In the genomic region with DNA sequence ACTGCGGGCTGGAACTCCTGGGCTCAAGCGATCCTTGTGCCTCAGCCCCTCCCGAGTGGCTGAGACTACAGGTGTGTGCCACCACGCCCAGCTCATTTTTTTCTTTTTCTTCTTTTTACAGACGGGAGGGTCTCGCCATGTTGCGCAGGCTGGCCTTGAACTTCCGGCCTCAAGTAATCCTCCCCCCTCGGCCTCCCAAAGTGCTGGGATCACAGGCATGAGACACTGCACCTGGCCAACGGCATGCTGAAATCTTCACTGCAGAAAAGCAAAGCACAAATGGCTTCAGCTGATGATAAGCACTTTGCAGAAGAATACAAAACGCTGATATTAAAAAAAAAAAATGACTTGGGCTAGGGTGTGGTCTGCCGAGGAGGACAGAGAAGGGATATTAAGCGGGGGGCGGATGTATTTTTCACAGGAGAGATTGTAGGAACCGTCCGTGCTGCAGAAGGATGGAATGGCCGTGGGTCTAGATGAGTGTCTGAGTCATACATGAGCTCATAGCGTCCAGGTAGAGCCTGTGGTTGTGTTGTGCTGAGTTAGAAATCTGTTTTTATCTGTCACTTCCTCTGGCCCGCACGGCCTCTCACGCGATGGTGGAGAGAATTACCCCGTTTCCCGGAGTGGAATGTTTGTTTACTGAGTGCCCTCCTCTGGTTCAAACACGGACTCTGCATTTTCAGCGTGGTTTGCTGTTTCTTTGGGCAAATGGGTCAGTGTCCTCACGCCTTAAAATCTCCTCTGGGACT, we compare ENCODE assay signal across 9 cellular contexts. TPM values are rescaled to one million over a fixed set of nuclear protein-coding genes. Genes with fewer than 3 reads are reported as not detected.
A peak's percentile ranks its signal among the peaks of the same experiment; 100 is the strongest.
DNase-seq lines count a peak whose midpoint lies in the region; ATAC-seq lines count a peak whose summit lies in the region.
"Had no signal": no experiment of that assay in that cellular context is flagged by ENCODE, and none has a peak within 500 bp of the region (broad histone marks: within the 10 kb centered on the region; RNA-seq: fewer than 3 reads in every experiment).

No MANE protein-coding gene starts in this region.

- H3K4me3 Mint-ChIP-seq in activated CD4-positive, alpha-beta T cell treated with anti-CD3 and anti-CD28 coated beads, Interleukin-2, amount 10 ng/mL, durations not matched to agents 24 days and 14 days = peak overlapping the region; percentile 22

- no peaks in the 10 kb centered on the region for H3K36me3 Mint-ChIP-seq in activated CD4-positive, alpha-beta T cell treated with anti-CD3 and anti-CD28 coated beads, Interleukin-2, amount 10 ng/mL, durations not matched to agents 24 days and 14 days (ENCODE audit: low read depth)

- H3K9me3 Mint-ChIP-seq in activated CD4-positive, alpha-beta T cell treated with anti-CD3 and anti-CD28 coated beads, Interleukin-2, amount 10 ng/mL, durations not matched to agents 24 days and 14 days = no peaks in the 10 kb centered on the region

- intact Hi-C loops in activated CD4-positive, alpha-beta T cell treated with anti-CD3 and anti-CD28 coated beads, Interleukin-2, amount 10 ng/mL, durations not matched to agents 24 days and 14 days (cut with micrococcal nuclease) = loop anchor here (1.0 kb wide), 1 partner anchor 8 kb away; a partner anchor contains a TSS

- no peaks in the 10 kb centered on the region for H3K27me3 Mint-ChIP-seq in activated CD4-positive, alpha-beta T cell treated with anti-CD3 and anti-CD28 coated beads, Interleukin-2, amount 10 ng/mL, durations not matched to agents 24 days and 14 days

- H3K4me1 Mint-ChIP-seq in activated CD4-positive, alpha-beta T cell treated with anti-CD3 and anti-CD28 coated beads, Interleukin-2, amount 10 ng/mL, durations not matched to agents 24 days and 14 days = peaks cover 17% of the 10 kb centered on the region

- ATAC-seq in GM21360 (IDR thresholded peaks at IDR 0.05; ENCODE audit: unreplicated experiment) (peak; percentile 71), HG03135 (IDR thresholded peaks at IDR 0.05; ENCODE audit: unreplicated experiment) (no peak)

- H3K27ac Mint-ChIP-seq in activated CD4-positive, alpha-beta T cell treated with anti-CD3 and anti-CD28 coated beads, Interleukin-2, amount 10 ng/mL, durations not matched to agents 24 days and 14 days = peak overlapping the region; percentile 65

- DNase-seq in COLO668 (lab: John Stamatoyannopoulos, UW; ENCODE audit: unreplicated experiment) (peak; percentile 41), M059J (ENCODE audit: low read depth) (peak; percentile 92), islet precursor cell (peak; percentile 55), COR-L47 (lab: John Stamatoyannopoulos, UW) (no peak), DMS79 treated with DMSO at 0.1 percent for 48 hours (lab: John Stamatoyannopoulos, UW) (no peak)
- peak; percentile 86 for DNase-seq in activated CD4-positive, alpha-beta T cell treated with anti-CD3 and anti-CD28 coated beads, Interleukin-2, amount 10 ng/mL, durations not matched to agents 24 days and 14 days

RNA-seq across cellular contexts. Expression of a gene that starts 8.5 kb away (rescaled TPM):
- 14.7 and 21.3 TPM in 2 replicates for total RNA-seq in M059J (2014; rRNA removed; shearing (Covaris generic))
- total RNA-seq in activated CD4-positive, alpha-beta T cell treated with anti-CD3 and anti-CD28 coated beads, Interleukin-2, amount 10 ng/mL, durations not matched to agents 24 days and 14 days = 59.6 and 62.0 TPM in 2 replicates

RNA-seq across cellular contexts. Expression of a gene that starts 32.0 kb away (rescaled TPM):
- not detected in 2 replicates for total RNA-seq in M059J (2014; rRNA removed; shearing (Covaris generic))
- 0.21 TPM in 1 of 2 replicates, not detected in the other for total RNA-seq in activated CD4-positive, alpha-beta T cell treated with anti-CD3 and anti-CD28 coated beads, Interleukin-2, amount 10 ng/mL, durations not matched to agents 24 days and 14 days
- total RNA-seq: epithelial cell of proximal tubule had no signal

RNA-seq across cellular contexts. Expression of a gene that starts 45.9 kb away (rescaled TPM):
- total RNA-seq in M059J (2014; rRNA removed; shearing (Covaris generic)) = 0.10 TPM in 1 of 2 replicates, not detected in the other
- 19.1 and 19.5 TPM in 2 replicates for total RNA-seq in activated CD4-positive, alpha-beta T cell treated with anti-CD3 and anti-CD28 coated beads, Interleukin-2, amount 10 ng/mL, durations not matched to agents 24 days and 14 days
- total RNA-seq: epithelial cell of proximal tubule had no signal

Comparison
In these comparisons a context has a peak if more than half of its experiments do, and no peak if none do; other contexts are left out.
1. DNase-seq: peak in COLO668 (single experiment), M059J (single experiment), activated CD4-positive, alpha-beta T cell treated with anti-CD3 and anti-CD28 coated beads, Interleukin-2, amount 10 ng/mL, durations not matched to agents 24 days and 14 days (single experiment) and islet precursor cell (single experiment); none in COR-L47 (single experiment) and DMS79 treated with DMSO at 0.1 percent for 48 hours (single experiment).
2. RNA of a gene that starts 45.9 kb away (total RNA-seq): 19.1 to 19.5 TPM in activated CD4-positive, alpha-beta T cell treated with anti-CD3 and anti-CD28 coated beads, Interleukin-2, amount 10 ng/mL, durations not matched to agents 24 days and 14 days; 0.10 TPM in M059J; every median in the first group is over 10 times any median in the second.